In genomic region chr5:173753307-173754168, GRCh38 we compare ENCODE assay signal across 12 cellular contexts.
DNase-seq lines count a peak whose midpoint lies in the region; ATAC-seq lines count a peak whose summit lies in the region.
"Had no signal": no experiment of that assay in that cellular context is flagged by ENCODE, and none has a peak within 500 bp of the region (broad histone marks: within the 10 kb centered on the region; RNA-seq: fewer than 3 reads in every experiment).

No MANE protein-coding gene starts in this region.

- ATAC-seq in HG02798 (IDR thresholded peaks at IDR 0.05; ENCODE audit: poor library complexity, unreplicated experiment) (no peak), GM18870 (IDR thresholded peaks at IDR 0.05; ENCODE audit: unreplicated experiment) (no peak), GM21717 (IDR thresholded peaks at IDR 0.05; ENCODE audit: unreplicated experiment) (no peak)

- peak; percentile 51 for DNase-seq in NCI-H345 (lab: John Stamatoyannopoulos, UW)
- DNase-seq in NCI-H345 treated with DMSO at 0.1 percent for 48 hours (lab: John Stamatoyannopoulos, UW; ENCODE audit: unreplicated experiment) = no peak
- DNase-seq in amniotic epithelial cell (ENCODE audit: low read depth) = peak; percentile 61
- DNase-seq in stromal cell of bone marrow (ENCODE audit: low read depth) = peak; percentile 33
- DNase-seq: activated T-cell treated with anti-CD3 and anti-CD28 coated beads, Interleukin-2, amount 50 U/mL, for 1 hour; colonic mucosa; MG63; T-helper 1 cell had no signal

- H3K27me3 ChIP-seq in iPS-20b (ENCODE audit: insufficient read depth, low read length) = no peaks in the 10 kb centered on the region
- H3K27me3 ChIP-seq: colonic mucosa, MG63 had no signal

- peaks cover 9% of the 10 kb centered on the region; the same call in 1 of the 2 replicates for H3K4me1 ChIP-seq in iPS-20b (ENCODE audit: insufficient read depth, low read length)
- H3K4me1 ChIP-seq: colonic mucosa had no signal

- no peaks in the 10 kb centered on the region for H3K9me3 ChIP-seq in iPS-20b (ENCODE audit: insufficient read depth, low read depth, low read length)
- H3K9me3 ChIP-seq: colonic mucosa, MG63 had no signal

- no peak overlapping the region for H3K27ac ChIP-seq in iPS-20b (ENCODE audit: low read length)
- H3K27ac ChIP-seq: colonic mucosa had no signal

- H3K36me3 ChIP-seq in iPS-20b (ENCODE audit: insufficient read depth, low read depth, low read length) = no peaks in the 10 kb centered on the region
- H3K36me3 ChIP-seq: colonic mucosa, MG63 had no signal

- 0 out of 2 replicates have a peak overlapping the region, but pooled peaks have one; percentile 10 for H3K9ac ChIP-seq in iPS-20b (ENCODE audit: low read depth, low read length)

- no peak overlapping the region for H3K4me3 ChIP-seq in iPS-20b (ENCODE audit: low read length)
- H3K4me3 ChIP-seq: colonic mucosa, MG63 had no signal
